In the genomic region with DNA sequence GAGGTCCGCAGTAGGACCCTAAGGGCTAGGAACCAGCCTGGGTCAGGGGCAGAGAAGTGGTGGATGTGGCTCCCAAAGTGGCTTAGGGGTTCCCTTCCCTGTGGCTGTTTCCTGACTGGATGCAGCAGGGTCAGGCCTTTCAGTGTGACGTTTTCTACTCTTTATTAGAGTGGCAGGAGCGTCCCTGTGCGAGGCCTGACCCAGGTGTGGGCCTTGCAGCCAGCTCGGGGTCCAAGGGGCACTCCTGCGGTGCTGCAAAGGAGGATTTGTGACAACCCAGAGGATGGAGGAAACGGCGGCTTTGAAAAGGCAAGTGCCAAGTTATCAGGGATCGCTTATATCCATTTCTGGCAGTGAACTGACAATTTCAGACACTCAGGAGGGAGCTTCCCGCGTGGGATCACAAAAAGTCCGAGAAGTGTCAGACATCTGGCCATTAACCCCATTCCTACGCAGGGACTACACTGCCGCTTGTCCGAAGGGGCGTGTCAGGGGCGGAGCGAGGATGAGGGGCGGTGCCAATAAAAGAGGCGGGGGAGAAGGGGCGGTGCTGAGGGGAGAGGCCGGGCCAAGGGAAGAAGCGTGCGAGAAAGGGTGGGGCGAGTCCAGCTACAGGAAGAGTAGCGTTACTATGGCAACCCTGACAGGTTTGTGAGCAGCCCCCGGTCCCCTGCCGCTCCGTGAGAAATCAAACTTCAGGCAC, we compare ENCODE assay signal across 8 cellular contexts.
DNase-seq lines count a peak whose midpoint lies in the region; ATAC-seq and TF ChIP-seq lines count a peak whose summit lies in the region.

No MANE protein-coding gene starts in this region.

- H3K4me2 ChIP-seq in PC-3 (ENCODE audit: low read length): peak overlapping the region; percentile 79

- H3K4me1 ChIP-seq in PC-3 (ENCODE audit: insufficient read depth, low read length): no peaks in the 10 kb centered on the region
- no peaks in the 10 kb centered on the region for H3K4me1 ChIP-seq in A673 (ENCODE audit: insufficient read depth, low read length, poor library complexity, severe bottlenecking)

- CTCF ChIA-PET in PC-3 (lab: Charles Lee) (no interaction called here), A673 (lab: Charles Lee) (no interaction called here)

- H3K27me3 ChIP-seq in PC-3 (ENCODE audit: low read length): no peaks in the 10 kb centered on the region
- H3K27me3 ChIP-seq in A673 (replicated peaks; ENCODE audit: insufficient read depth, low read depth, low read length, poor library complexity): no peaks in the 10 kb centered on the region

- H3F3A ChIP-seq in PC-3 (ENCODE audit: low read length, unreplicated experiment): no peaks in the 10 kb centered on the region

- no peaks in the 10 kb centered on the region for H3K79me2 ChIP-seq in PC-3 (ENCODE audit: low read length)

- peak overlapping the region; percentile 91 for H2AFZ ChIP-seq in PC-3 (ENCODE audit: low read length)

- POLR2A ChIA-PET in PC-3 (lab: Charles Lee; ENCODE audit: unreplicated experiment) (no interaction called here), A673 (lab: Charles Lee; ENCODE audit: low non-redundant PET) (no interaction called here)

- intact Hi-C loops in PC-3 (cut with micrococcal nuclease) (no loop called here), A673 (cut with micrococcal nuclease; ENCODE audit: unreplicated experiment) (no loop called here)

- TF ChIP-seq CTCF in PC-3 (conservative IDR thresholded peaks at IDR 0.05; ENCODE audit: low read depth, low read length) (no peak), A673 (conservative IDR thresholded peaks at IDR 0.05; ENCODE audit: low read depth, low read length) (no peak)

- peak overlapping the region; percentile 63 for H3K4me3 ChIP-seq in PC-3 (ENCODE audit: low read length)
- H3K4me3 ChIP-seq in A673 (ENCODE audit: low read depth, low read length, poor library complexity, severe bottlenecking): no peak overlapping the region

- BruUV-seq in PC-3 (replicated peaks; lab: Mats Ljungman, UMichigan): no TSS peak
- no TSS peak for BruUV-seq in A673 (replicated peaks; lab: Mats Ljungman, UMichigan)

- no peak overlapping the region for H3K9ac ChIP-seq in PC-3 (ENCODE audit: low read length)

- H3K36me3 ChIP-seq in PC-3 (ENCODE audit: low read depth, low read length) (no peaks in the 10 kb centered on the region), A673 (ENCODE audit: insufficient read depth, low read length, poor library complexity, severe bottlenecking) (no peaks in the 10 kb centered on the region)

- peak; percentile 39 for ATAC-seq in PC-3
- ATAC-seq in HG03097 (IDR thresholded peaks at IDR 0.05; ENCODE audit: low FRiP score, unreplicated experiment): no peak

- no peaks in the 10 kb centered on the region for H4K20me1 ChIP-seq in PC-3 (ENCODE audit: low read length)

- H3K9me2 ChIP-seq in PC-3 (replicated peaks; ENCODE audit: low read length): no peaks in the 10 kb centered on the region

- H3K9me3 ChIP-seq in PC-3 (ENCODE audit: low read length) (no peaks in the 10 kb centered on the region), A673 (ENCODE audit: low read depth, low read length, poor library complexity, severe bottlenecking) (peaks cover 38% of the 10 kb centered on the region)

- H3K27ac ChIP-seq in PC-3 (ENCODE audit: low read length) (no peak overlapping the region), A673 (ENCODE audit: low read depth, low read length, poor library complexity, severe bottlenecking) (no peak overlapping the region)

- DNase-seq in C1 segment of cervical spinal cord (lab: John Stamatoyannopoulos, UW) (peak in 12 of 14 donors; percentile 31 to 83 (median 72)), PC-3 (peak; percentile 31), hippocampal formation (lab: John Stamatoyannopoulos, UW) (peak; percentile 87 to 92), A673 (ENCODE audit: low spot score) (no peak), NCI-H1436 (lab: John Stamatoyannopoulos, UW) (no peak)
- peak; percentile 70 for DNase-seq in activated T-helper 9 cell treated with anti-CD3 and anti-CD28 coated beads, Interleukin-2, amount 50 U/mL, for 16 hours (ENCODE audit: low read depth)
- DNase-seq in stimulated activated CD4-positive, alpha-beta T cell treated with anti-CD3 and anti-CD28 coated beads, Interleukin-4, amount 100 ng/mL, for 1 hour: peak; percentile 77

Comparison
In these comparisons a context has a peak if more than half of its experiments do, and no peak if none do; other contexts are left out.
1. DNase-seq: peak in C1 segment of cervical spinal cord (12 of 14), PC-3 (single experiment), activated T-helper 9 cell treated with anti-CD3 and anti-CD28 coated beads, Interleukin-2, amount 50 U/mL, for 16 hours (single experiment), hippocampal formation (2 of 2) and stimulated activated CD4-positive, alpha-beta T cell treated with anti-CD3 and anti-CD28 coated beads, Interleukin-4, amount 100 ng/mL, for 1 hour (single experiment); none in A673 (single experiment) and NCI-H1436 (single experiment).